In the genomic region with DNA sequence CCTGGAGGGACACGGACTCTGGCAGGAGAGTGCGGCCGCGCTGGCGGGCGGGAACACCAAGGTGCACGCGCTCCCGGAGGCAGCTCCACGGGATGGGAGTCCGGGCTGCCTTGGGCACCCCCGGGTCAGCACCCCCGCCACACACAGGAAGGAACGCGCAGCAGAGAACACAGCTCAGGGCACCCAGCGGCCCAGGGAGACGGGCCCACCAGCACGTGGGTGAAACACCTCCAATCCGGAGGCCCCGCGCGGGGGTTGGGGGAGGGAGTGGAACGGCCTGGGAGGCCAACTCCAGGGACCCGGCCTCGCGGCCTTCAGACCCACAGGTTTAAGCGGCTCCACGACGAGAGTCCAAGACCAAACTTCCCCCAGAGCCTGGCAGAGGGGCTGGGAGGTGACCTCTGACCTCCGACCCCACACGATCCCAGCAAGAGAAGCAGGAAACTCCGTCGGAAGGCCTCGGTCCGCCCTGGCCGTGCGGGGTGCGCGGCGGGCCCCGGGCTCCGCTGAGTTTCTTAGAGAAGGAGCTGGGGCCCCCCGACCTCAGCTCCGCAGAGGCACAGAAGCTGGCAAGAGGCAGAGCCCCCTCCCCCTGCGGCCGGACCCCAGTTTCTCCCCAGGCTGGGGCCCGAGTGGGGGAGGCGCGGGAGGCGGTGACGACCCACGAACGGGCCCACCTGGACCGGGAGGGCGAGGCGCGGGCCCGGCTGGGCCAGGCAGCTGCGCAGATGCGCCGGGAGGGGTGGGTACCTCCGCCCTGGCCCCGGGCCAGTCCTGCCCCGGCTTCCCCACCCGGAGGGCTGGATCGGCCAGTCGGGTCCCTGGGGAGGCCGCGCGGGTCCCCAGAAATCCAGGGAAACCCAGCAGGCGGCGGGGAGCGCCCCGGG, we compare ENCODE assay signal across 8 cellular contexts. TPM values are rescaled to one million over a fixed set of nuclear protein-coding genes. Genes with fewer than 3 reads are reported as not detected.
DNase-seq lines count a peak whose midpoint lies in the region; ATAC-seq, FAIRE-seq and TF ChIP-seq lines count a peak whose summit lies in the region.

No MANE protein-coding gene starts in this region.

- H3K9me2 ChIP-seq in PC-9 (ENCODE audit: insufficient read depth) = no peaks in the 10 kb centered on the region

- POLR2A ChIA-PET in PC-9 (lab: Charles Lee; ENCODE audit: unreplicated experiment) = no interaction called here

- H3K4me3 ChIP-seq in PC-9 (peak overlapping the region; percentile 88), neuron (ENCODE audit: low read length) (peak overlapping the region; percentile 48)

- no peaks in the 10 kb centered on the region for H3K27me3 Mint-ChIP-seq in activated naive CD4-positive, alpha-beta T cell treated with anti-CD3 and anti-CD28 coated beads for 36 hours (ENCODE audit: low read depth)

- H3K79me2 ChIP-seq in PC-9 (ENCODE audit: low read depth) = peaks cover 41% of the 10 kb centered on the region

- H3K4me3 Mint-ChIP-seq in activated naive CD4-positive, alpha-beta T cell treated with anti-CD3 and anti-CD28 coated beads for 36 hours = peak overlapping the region; percentile 67

- ATAC-seq in foreskin keratinocyte (peak; percentile 47), HG03139 (IDR thresholded peaks at IDR 0.05; ENCODE audit: unreplicated experiment) (no peak)

- H3K4me1 Mint-ChIP-seq in activated naive CD4-positive, alpha-beta T cell treated with anti-CD3 and anti-CD28 coated beads for 36 hours (ENCODE audit: low read depth) = peaks cover 17% of the 10 kb centered on the region

- H3K27me3 ChIP-seq in PC-9 (ENCODE audit: insufficient read depth, low read depth) (no peaks in the 10 kb centered on the region), foreskin keratinocyte (peaks cover 10% of the 10 kb centered on the region), neuron (ENCODE audit: insufficient read depth, low read length) (peaks cover 3% of the 10 kb centered on the region)

- CTCF ChIA-PET in PC-9 (lab: Charles Lee) = interaction anchor here (0.6 to 1.6 kb wide), 2 partner anchors 24 to 28 kb away, joined by 3 to 7 read pairs; no protein-coding TSS in a partner anchor
- CTCF ChIA-PET in activated naive CD4-positive, alpha-beta T cell treated with anti-CD3 and anti-CD28 coated beads for 36 hours (lab: Charles Lee) = interaction anchor here (1.1 to 2.0 kb wide), 3 partner anchors 19 to 126 kb away, joined by 3 to 12 read pairs (median 4); no protein-coding TSS in a partner anchor

- no peaks in the 10 kb centered on the region for H3K36me3 ChIP-seq in PC-9 (ENCODE audit: low read depth)
- H3K36me3 ChIP-seq in neuron (ENCODE audit: insufficient read depth, low read length) = no peaks in the 10 kb centered on the region

- no peak overlapping the region for H3K27ac Mint-ChIP-seq in activated naive CD4-positive, alpha-beta T cell treated with anti-CD3 and anti-CD28 coated beads for 36 hours

- TF ChIP-seq CTCF in PC-9 (conservative IDR thresholded peaks at IDR 0.05) (no peak), foreskin keratinocyte (conservative IDR thresholded peaks at IDR 0.05) (no peak), GM20000 (IDR thresholded peaks at IDR 0.05; ENCODE audit: extremely low read depth, missing control alignments) (no peak)

- peak overlapping the region; percentile 90 for H3K4me2 ChIP-seq in PC-9

- H3K27ac ChIP-seq in PC-9 (no peak overlapping the region), foreskin keratinocyte (peak overlapping the region; percentile 69)

- DNase-seq in Caki2 (ENCODE audit: low read depth) (peak; percentile 56), PC-9 (peak in 1 of 2 experiments; percentile 76), foreskin keratinocyte (peak in 1 of 2 donors; percentile 44), urothelium cell line (ENCODE audit: low spot score) (peak; percentile 70), GM20000 (ENCODE audit: low spot score) (no peak)
- peak; percentile 64 for DNase-seq in activated naive CD4-positive, alpha-beta T cell treated with anti-CD3 and anti-CD28 coated beads for 36 hours

- H3K4me1 ChIP-seq in PC-9 (replicated peaks; ENCODE audit: insufficient read depth) (peaks cover 22% of the 10 kb centered on the region), foreskin keratinocyte (peaks cover 4% of the 10 kb centered on the region), neuron (ENCODE audit: insufficient read depth, low read length) (peaks cover 16% of the 10 kb centered on the region)

- no TSS peak for BruUV-seq in PC-9 (replicated peaks; lab: Mats Ljungman, UMichigan)

- H3F3A ChIP-seq in PC-9 (ENCODE audit: insufficient read depth, low read depth) = peaks cover 22% of the 10 kb centered on the region; the same call in 1 of the 2 replicates

- peak overlapping the region; percentile 71; the same call in 1 of the 2 replicates for H2AFZ ChIP-seq in PC-9
- H2AFZ ChIP-seq in neuron (ENCODE audit: low read depth, low read length) = no peak overlapping the region

- intact Hi-C loops in PC-9 (cut with micrococcal nuclease; ENCODE audit: unreplicated experiment) = loop anchor here (2.0 kb wide), 1 partner anchor 15 kb away; no protein-coding TSS in a partner anchor
- intact Hi-C loops in activated naive CD4-positive, alpha-beta T cell treated with anti-CD3 and anti-CD28 coated beads for 36 hours (cut with micrococcal nuclease) = loop anchor here (1.0 to 2.0 kb wide), 2 partner anchors 15 to 25 kb away; partner anchors contain the start of gene TMEM250

- in situ Hi-C loops in Caki2 (cut with HindIII; ENCODE audit: low pct_unique_long_range_greater_than_20kb, low sequenced_read_pairs) = no loop called here

- H3K36me3 Mint-ChIP-seq in activated naive CD4-positive, alpha-beta T cell treated with anti-CD3 and anti-CD28 coated beads for 36 hours (ENCODE audit: low read depth) = no peaks in the 10 kb centered on the region

- H3K9me3 ChIP-seq in PC-9 (ENCODE audit: insufficient read depth, low read depth) = no peaks in the 10 kb centered on the region
- no peaks in the 10 kb centered on the region for H3K9me3 ChIP-seq in neuron (ENCODE audit: low read length)

- no peak for FAIRE-seq in urothelium cell line (lab: Jason Lieb, UNC)

- peaks cover 34% of the 10 kb centered on the region for H4K20me1 ChIP-seq in PC-9 (ENCODE audit: insufficient read depth)

- no peaks in the 10 kb centered on the region for H3K9me3 Mint-ChIP-seq in activated naive CD4-positive, alpha-beta T cell treated with anti-CD3 and anti-CD28 coated beads for 36 hours

RNA-seq across cellular contexts. Expression of gene NACC2, which starts 0.9 kb away (rescaled TPM):
- total RNA-seq in Caki2 (2014; rRNA removed; shearing (Covaris generic); ENCODE audit: low replicate concordance) = 20.2 and 22.7 TPM in 2 replicates
- total RNA-seq in PC-9 (2021) (22.4 and 23.8 TPM in 2 replicates), foreskin keratinocyte (8.3 and 9.7 TPM in 2 replicates)
- 1 to 10 TPM; 3.4 to 3.5 TPM for total RNA-seq in activated naive CD4-positive, alpha-beta T cell treated with anti-CD3 and anti-CD28 coated beads for 36 hours
- 2.4 and 2.6 TPM in 2 replicates for polyA plus RNA-seq in foreskin keratinocyte

RNA-seq across cellular contexts. Expression of gene TMEM250, which starts 24.4 kb away (rescaled TPM):
- 94.4 and 94.5 TPM in 2 replicates for total RNA-seq in Caki2 (2014; rRNA removed; shearing (Covaris generic); ENCODE audit: low replicate concordance)
- total RNA-seq in PC-9 (2021) (73.8 and 75.3 TPM in 2 replicates), foreskin keratinocyte (33.5 and 34.0 TPM in 2 replicates)
- 10 to 100 TPM; 20.7 to 22.2 TPM for total RNA-seq in activated naive CD4-positive, alpha-beta T cell treated with anti-CD3 and anti-CD28 coated beads for 36 hours
- polyA plus RNA-seq in foreskin keratinocyte = 28.3 and 28.7 TPM in 2 replicates
